15 cellular contexts compared by ENCODE assay signal in the genomic region with DNA sequence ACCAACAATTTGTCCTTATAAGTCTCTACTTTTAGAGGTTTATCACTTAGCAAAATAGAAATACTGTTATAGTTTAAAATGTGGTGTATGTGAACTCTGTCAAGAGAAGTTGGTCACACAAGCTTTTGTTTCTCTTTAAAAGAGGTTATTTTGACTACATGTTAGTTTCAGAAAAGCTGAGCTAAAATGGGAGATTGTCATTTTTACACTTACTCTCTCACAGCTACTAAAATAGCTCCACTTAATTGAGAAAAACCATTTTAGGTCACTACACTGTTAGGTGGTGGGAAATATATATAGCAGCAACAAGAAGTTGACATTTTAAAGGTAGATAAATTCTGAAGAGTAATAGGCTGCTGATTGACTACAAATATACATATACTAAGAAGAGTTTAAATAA.
"Had no signal": no experiment of that assay in that cellular context is flagged by ENCODE, and none has a peak within 500 bp of the region (broad histone marks: within the 10 kb centered on the region; RNA-seq: fewer than 3 reads in every experiment).

No MANE protein-coding gene starts in this region.

- DNase-seq: activated CD4-positive, alpha-beta T cell treated with anti-CD3 and anti-CD28 coated beads, Interleukin-2, amount 50 U/mL, for 1 hour; activated CD8-positive, alpha-beta memory T cell treated with anti-CD3 and anti-CD28 coated beads for 24 hours; activated naive CD4-positive, alpha-beta T cell; activated naive CD8-positive, alpha-beta T cell treated with anti-CD3 and anti-CD28 coated beads, Interleukin-2, amount 10 ng/mL, durations not matched to agents 7 days and 5 days; anterior cingulate cortex; cerebellar nuclear complex; effector memory CD8-positive, alpha-beta T cell; foreskin keratinocyte; glutamatergic neuron; kidney glomerular epithelial cell; mesendoderm; natural killer cell; retina had no signal

- H3K27ac ChIP-seq: foreskin keratinocyte, neutrophil had no signal

- H3K4me1 ChIP-seq: foreskin keratinocyte had no signal

- ATAC-seq: effector memory CD8-positive, alpha-beta T cell; foreskin keratinocyte; natural killer cell; stimulated activated effector memory CD8-positive, alpha-beta T cell treated with anti-CD3 and anti-CD28 coated beads, Interleukin-12 subunit alpha, Interleukin-12 subunit beta, amount 100 ng/mL, for 72 hours had no signal

- H3K9me3 ChIP-seq: neutrophil had no signal

- H3K36me3 ChIP-seq: neutrophil had no signal

- H3K27me3 ChIP-seq: foreskin keratinocyte, neutrophil had no signal
